In genomic region chr4:15341733-15342300, GRCh38 we compare ENCODE assay signal across 23 cellular contexts.
A peak's percentile ranks its signal among the peaks of the same experiment; 100 is the strongest.
DNase-seq lines count a peak whose midpoint lies in the region; ATAC-seq and TF ChIP-seq lines count a peak whose summit lies in the region.
"Had no signal": no experiment of that assay in that cellular context is flagged by ENCODE, and none has a peak within 500 bp of the region (broad histone marks: within the 10 kb centered on the region; RNA-seq: fewer than 3 reads in every experiment).

No MANE protein-coding gene starts in this region.

- H3K4me2 ChIP-seq in trophoblast cell (ENCODE audit: low read length), result no peak overlapping the region

- peak overlapping the region; percentile 50 for H3K14ac ChIP-seq in trophoblast cell (ENCODE audit: low read length)

- no peak for TF ChIP-seq CTCF in esophagus squamous epithelium (IDR thresholded peaks at IDR 0.05)
- TF ChIP-seq CTCF in upper lobe of right lung (IDR thresholded peaks at IDR 0.05), result no peak

- peaks cover 6 to 7% of the 10 kb centered on the region in 2 donors for H3K9me3 Mint-ChIP-seq in stimulated activated naive B cell treated with anti-CD40 and anti-IgM and Interleukin-4, amounts not matched to agents 10 μg/mL and 1 μg/mL and 100 μg/mL, for 72 hours
- H3K9me3 Mint-ChIP-seq: activated naive CD8-positive, alpha-beta T cell treated with anti-CD3 and anti-CD28 coated beads, Interleukin-2, amount 50 U/mL, for 24 hours; activated T-cell treated with anti-CD3 and anti-CD28 coated beads, Interleukin-2, amount 50 U/mL, for 24 hours had no signal

- H3K9me3 ChIP-seq in esophagus squamous epithelium (no peaks in the 10 kb centered on the region), right cardiac atrium (ENCODE audit: control insufficient read depth, low read length) (no peaks in the 10 kb centered on the region), trophoblast cell (ENCODE audit: insufficient read depth, low read depth, low read length) (no peaks in the 10 kb centered on the region), upper lobe of right lung (no peaks in the 10 kb centered on the region)
- H3K9me3 ChIP-seq: Peyer's patch had no signal

- no peak overlapping the region for H3K9ac ChIP-seq in trophoblast cell (ENCODE audit: low read length)

- no peak overlapping the region for H3K27ac Mint-ChIP-seq in stimulated activated naive B cell treated with anti-CD40 and anti-IgM and Interleukin-4, amounts not matched to agents 10 μg/mL and 1 μg/mL and 100 μg/mL, for 72 hours
- H3K27ac Mint-ChIP-seq: activated naive CD8-positive, alpha-beta T cell treated with anti-CD3 and anti-CD28 coated beads, Interleukin-2, amount 50 U/mL, for 24 hours; activated T-cell treated with anti-CD3 and anti-CD28 coated beads, Interleukin-2, amount 50 U/mL, for 24 hours; memory B cell; naive thymus-derived CD4-positive, alpha-beta T cell; T-helper 17 cell had no signal

- peak; percentile 36 to 43 for ATAC-seq in right cardiac atrium
- ATAC-seq in upper lobe of right lung, result peak; percentile 15
- ATAC-seq in stimulated activated naive B cell treated with anti-CD40 and anti-IgM and Interleukin-4, amounts not matched to agents 10 μg/mL and 1 μg/mL and 100 μg/mL, for 72 hours (replicated peaks), result no peak
- no peak for ATAC-seq in left lobe of liver
- ATAC-seq in GM19035 (IDR thresholded peaks at IDR 0.05; ENCODE audit: unreplicated experiment), result no peak
- ATAC-seq: activated naive CD8-positive, alpha-beta T cell treated with anti-CD3 and anti-CD28 coated beads, Interleukin-2, amount 50 U/mL, for 24 hours; naive thymus-derived CD4-positive, alpha-beta T cell; sciatic nerve; T-helper 17 cell had no signal

- H3K27me3 ChIP-seq in esophagus squamous epithelium (peaks cover 0 to 14% (median 0%) of the 10 kb centered on the region in 4 donors), right cardiac atrium (ENCODE audit: control insufficient read depth, insufficient read depth) (no peaks in the 10 kb centered on the region), trophoblast cell (ENCODE audit: insufficient read depth, low read length) (no peaks in the 10 kb centered on the region), upper lobe of right lung (no peaks in the 10 kb centered on the region)
- H3K27me3 ChIP-seq: brain microvascular endothelial cell, Peyer's patch had no signal

- H3K4me1 Mint-ChIP-seq in stimulated activated naive B cell treated with anti-CD40 and anti-IgM and Interleukin-4, amounts not matched to agents 10 μg/mL and 1 μg/mL and 100 μg/mL, for 72 hours, result peaks cover 8 to 22% of the 10 kb centered on the region in 2 donors

- H3K36me3 ChIP-seq in esophagus squamous epithelium (no peaks in the 10 kb centered on the region), trophoblast cell (ENCODE audit: control insufficient read depth in 1 of 2, insufficient read depth in 2 of 2, low read length in 2 of 2) (no peaks in the 10 kb centered on the region), upper lobe of right lung (no peaks in the 10 kb centered on the region)
- H3K36me3 ChIP-seq: brain microvascular endothelial cell, Peyer's patch had no signal

- H2BK12ac ChIP-seq in trophoblast cell (ENCODE audit: low read length), result peak overlapping the region; percentile 16

- no peaks in the 10 kb centered on the region for H3K79me2 ChIP-seq in trophoblast cell (ENCODE audit: control insufficient read depth, insufficient read depth, low read length, poor library complexity)

- H2BK120ac ChIP-seq in trophoblast cell (ENCODE audit: insufficient read depth, low read length, poor library complexity), result peak overlapping the region; percentile 37

- H4K12ac ChIP-seq in trophoblast cell (ENCODE audit: low read depth, low read length), result no peak overlapping the region

- peaks cover 2 to 7% of the 10 kb centered on the region in 2 donors for H3K36me3 Mint-ChIP-seq in stimulated activated naive B cell treated with anti-CD40 and anti-IgM and Interleukin-4, amounts not matched to agents 10 μg/mL and 1 μg/mL and 100 μg/mL, for 72 hours
- H3K36me3 Mint-ChIP-seq: memory B cell had no signal

- H2AK5ac ChIP-seq in trophoblast cell (ENCODE audit: low read length), result peak overlapping the region; percentile 6

- H3K4ac ChIP-seq in trophoblast cell (ENCODE audit: low read depth, low read length), result peak overlapping the region; percentile 49

- peak overlapping the region; percentile 85 for H4K91ac ChIP-seq in trophoblast cell (ENCODE audit: low read depth, low read length)

- peak overlapping the region; percentile 42 for H4K8ac ChIP-seq in trophoblast cell (ENCODE audit: low read depth, low read length)

- TF ChIP-seq POLR2A in esophagus squamous epithelium (IDR thresholded peaks at IDR 0.05), result no peak

- H3K23ac ChIP-seq in trophoblast cell (ENCODE audit: low read length), result no peak overlapping the region

- H3K27ac ChIP-seq in esophagus squamous epithelium, result peak overlapping the region; percentile 14 to 62 (median 52)
- no peak overlapping the region for H3K27ac ChIP-seq in right cardiac atrium (ENCODE audit: low read length)
- peak overlapping the region; percentile 24 for H3K27ac ChIP-seq in trophoblast cell (ENCODE audit: low read depth, low read length)
- H3K27ac ChIP-seq in upper lobe of right lung, result peak overlapping the region; percentile 18
- H3K27ac ChIP-seq: brain microvascular endothelial cell, Peyer's patch, SK-N-MC had no signal

- peaks cover 10% of the 10 kb centered on the region for H3K79me1 ChIP-seq in trophoblast cell (ENCODE audit: low read length)

- peaks cover 0 to 2% (median 0%) of the 10 kb centered on the region in 3 donors for H3K4me1 ChIP-seq in esophagus squamous epithelium
- H3K4me1 ChIP-seq in right cardiac atrium (ENCODE audit: control insufficient read depth, insufficient read depth, low read length), result no peaks in the 10 kb centered on the region
- peaks cover 17 to 23% of the 10 kb centered on the region in 2 experiments for H3K4me1 ChIP-seq in trophoblast cell (ENCODE audit: control insufficient read depth in 1 of 2, insufficient read depth in 2 of 2, low read length in 2 of 2)
- peaks cover 20% of the 10 kb centered on the region for H3K4me1 ChIP-seq in upper lobe of right lung
- H3K4me1 ChIP-seq: Peyer's patch had no signal

- peak overlapping the region; percentile 45 for H2BK5ac ChIP-seq in trophoblast cell (ENCODE audit: low read depth, low read length, poor library complexity)

- intact Hi-C loops in esophagus squamous epithelium (cut with DNase I), result no loop called here
- intact Hi-C loops in right cardiac atrium (cut with DNase I), result no loop called here
- intact Hi-C loops in upper lobe of right lung (cut with DNase I), result no loop called here

- 80 to 95% methylated on average over 8 to 13 of the region's 21 CpGs for WGBS in esophagus squamous epithelium, 2 donors
- 87% methylated on average over 21 of the region's 21 CpGs for WGBS in right cardiac atrium
- WGBS in trophoblast cell (ENCODE audit: extremely low coverage, insufficient coverage, insufficient read length), result no CpG with 5 or more reads among the region's 21 CpGs

- DNase-seq in esophagus squamous epithelium (lab: John Stamatoyannopoulos, UW) (no peak), right cardiac atrium (peak in 2 of 3 donors; percentile 52 to 58), trophoblast cell (no peak), upper lobe of right lung (no peak), MV-4-11 (lab: John Stamatoyannopoulos, UW) (no peak), left lobe of liver (ENCODE audit: low spot score) (no peak)
- no peak for DNase-seq in stimulated activated naive B cell treated with anti-CD40 and anti-IgM and Interleukin-4, amounts not matched to agents 10 μg/mL and 1 μg/mL and 100 μg/mL, for 72 hours
- DNase-seq: activated gamma-delta T cell treated with Interleukin-2 at 50 U/mL for 16 hours; activated naive CD8-positive, alpha-beta T cell treated with anti-CD3 and anti-CD28 coated beads, Interleukin-2, amount 50 U/mL, for 24 hours; activated T-cell treated with anti-CD3 and anti-CD28 coated beads, Interleukin-2, amount 50 U/mL, for 24 hours; brain microvascular endothelial cell; effector memory CD4-positive, alpha-beta T cell; HCEC 1CT; naive thymus-derived CD4-positive, alpha-beta T cell; NCI-H1092; NCI-H187 treated with DMSO at 0.1 percent for 48 hours; NCI-H526 treated with DMSO at 0.1 percent for 48 hours; Peyer's patch; T-helper 17 cell had no signal

- H2AFZ ChIP-seq in trophoblast cell (ENCODE audit: insufficient read depth, low read length, poor library complexity), result no peak overlapping the region

- H3K27me3 Mint-ChIP-seq in stimulated activated naive B cell treated with anti-CD40 and anti-IgM and Interleukin-4, amounts not matched to agents 10 μg/mL and 1 μg/mL and 100 μg/mL, for 72 hours, result no peaks in the 10 kb centered on the region
- H3K27me3 Mint-ChIP-seq: T-helper 17 cell had no signal

- peak overlapping the region; percentile 48 for H3K18ac ChIP-seq in trophoblast cell (ENCODE audit: low read length)

- peak overlapping the region in 3 of 4 donors; percentile 27 to 51 (median 27) for H3K4me3 ChIP-seq in esophagus squamous epithelium
- H3K4me3 ChIP-seq in right cardiac atrium (ENCODE audit: low read length), result no peak overlapping the region
- no peak overlapping the region for H3K4me3 ChIP-seq in trophoblast cell (ENCODE audit: low read depth, low read length)
- H3K4me3 ChIP-seq in upper lobe of right lung, result no peak overlapping the region
- H3K4me3 ChIP-seq: SK-N-MC had no signal

- H3K4me3 Mint-ChIP-seq in stimulated activated naive B cell treated with anti-CD40 and anti-IgM and Interleukin-4, amounts not matched to agents 10 μg/mL and 1 μg/mL and 100 μg/mL, for 72 hours, result no peak overlapping the region
- H3K4me3 Mint-ChIP-seq: activated naive CD8-positive, alpha-beta T cell treated with anti-CD3 and anti-CD28 coated beads, Interleukin-2, amount 50 U/mL, for 24 hours; activated T-cell treated with anti-CD3 and anti-CD28 coated beads, Interleukin-2, amount 50 U/mL, for 24 hours; memory B cell; naive thymus-derived CD4-positive, alpha-beta T cell; T-helper 17 cell had no signal

Comparison
In these comparisons a context has a peak if more than half of its experiments do, and no peak if none do; other contexts are left out.
1. DNase-seq: peak in right cardiac atrium (2 of 3); none in esophagus squamous epithelium (single experiment), trophoblast cell (0 of 2), upper lobe of right lung (single experiment), stimulated activated naive B cell treated with anti-CD40 and anti-IgM and Interleukin-4, amounts not matched to agents 10 μg/mL and 1 μg/mL and 100 μg/mL, for 72 hours (single experiment), MV-4-11 (single experiment) and left lobe of liver (single experiment).
2. H3K4me3 ChIP-seq: peak in esophagus squamous epithelium (3 of 4); none in right cardiac atrium (single experiment), trophoblast cell (single experiment) and upper lobe of right lung (single experiment).
3. ATAC-seq: peak in right cardiac atrium (2 of 2) and upper lobe of right lung (single experiment); none in stimulated activated naive B cell treated with anti-CD40 and anti-IgM and Interleukin-4, amounts not matched to agents 10 μg/mL and 1 μg/mL and 100 μg/mL, for 72 hours (0 of 2), left lobe of liver (single experiment) and GM19035 (single experiment).